8 cellular contexts compared by ENCODE assay signal in genomic region chr10:45972106-45972812, GRCh38. TPM values are rescaled to one million over a fixed set of nuclear protein-coding genes. Genes with fewer than 3 reads are reported as not detected.
DNase-seq lines count a peak whose midpoint lies in the region; ATAC-seq and TF ChIP-seq lines count a peak whose summit lies in the region.
"Not testable (repeated sequence)": the region's sequence is repeated elsewhere in the genome, so short reads cannot be mapped to it uniquely, and the experiment has no call there.

Gene TIMM23, plus strand, starts transcription at chr10:45972489. Its CDS starts 136 bp downstream, at chr10:45972625.

- H3K27ac Mint-ChIP-seq in IgD-negative memory B cell = peak within 1 kb of the TSS; percentile 81 to 96 (median 93)

- peak within 1 kb of the TSS; percentile 84 for H2AFZ ChIP-seq in PC-9

- H3K27me3 ChIP-seq in PC-9 (ENCODE audit: insufficient read depth, low read depth); mononuclear cell (ENCODE audit: insufficient read depth, low read length): not testable (repeated sequence)

- H3K9me2 ChIP-seq in PC-9 (ENCODE audit: insufficient read depth) = not testable (repeated sequence)

- H3K36me3 Mint-ChIP-seq in IgD-negative memory B cell = not testable (repeated sequence)

- H3K27me3 Mint-ChIP-seq in IgD-negative memory B cell = not testable (repeated sequence)

- peaks cover 16% of the 10 kb centered on the region for H3K4me1 ChIP-seq in PC-9 (replicated peaks; ENCODE audit: insufficient read depth)
- peaks cover 22% of the 10 kb centered on the region for H3K4me1 ChIP-seq in mononuclear cell (ENCODE audit: insufficient read depth, low read length)

- H3K4me3 ChIP-seq in PC-9 (peak within 1 kb of the TSS; percentile 97), epithelial cell of proximal tubule (ENCODE audit: low read depth, low read length) (peak within 1 kb of the TSS; percentile 75), mononuclear cell (ENCODE audit: low read length) (peak within 1 kb of the TSS; percentile 71)

- intact Hi-C loops in PC-9 (cut with micrococcal nuclease; ENCODE audit: unreplicated experiment) = not testable (repeated sequence)

- not testable (repeated sequence) for TF ChIP-seq CTCF in PC-9 (conservative IDR thresholded peaks at IDR 0.05); epithelial cell of proximal tubule (conservative IDR thresholded peaks at IDR 0.05; ENCODE audit: low read depth, low read length)

- DNase-seq in D341Med (ENCODE audit: low spot score) (peak; percentile 79), PC-9 (peak; percentile 83 to 90), activated T-cell treated with anti-CD3 and anti-CD28 coated beads for 48 hours (ENCODE audit: low read depth) (peak; percentile 86)
- DNase-seq in epithelial cell of proximal tubule (ENCODE audit: low read depth) = not testable (repeated sequence)
- peak; percentile 78 to 80 for DNase-seq in stimulated activated CD8-positive, alpha-beta memory T cell treated with anti-CD3 and anti-CD28 coated beads, Interleukin-15, amount 100 ng/mL, for 4 hours (ENCODE audit: low read depth in 2 of 2)

- ATAC-seq in GM21515 (IDR thresholded peaks at IDR 0.05; ENCODE audit: unreplicated experiment) = peak; percentile 63

- BruUV-seq in PC-9 (replicated peaks; lab: Mats Ljungman, UMichigan) = not testable (repeated sequence)

- H3K4me1 Mint-ChIP-seq in IgD-negative memory B cell = peaks cover 13 to 18% (median 16%) of the 10 kb centered on the region in 3 donors

- H3K36me3 ChIP-seq in PC-9 (ENCODE audit: low read depth) = not testable (repeated sequence)

- H3K9me3 Mint-ChIP-seq in IgD-negative memory B cell = not testable (repeated sequence)

- POLR2A ChIA-PET in PC-9 (lab: Charles Lee; ENCODE audit: unreplicated experiment) = interaction anchor here (0.7 kb wide), 1 partner anchor 505 kb away, joined by 6 read pairs; no protein-coding TSS in a partner anchor

- not testable (repeated sequence) for H4K20me1 ChIP-seq in PC-9 (ENCODE audit: insufficient read depth)

- H3K4me3 Mint-ChIP-seq in IgD-negative memory B cell = peak within 1 kb of the TSS; percentile 96 to 100 (median 100)

- H3K79me2 ChIP-seq in PC-9 (ENCODE audit: low read depth) = peaks cover 81% of the 10 kb centered on the region

- H3K9me3 ChIP-seq in PC-9 (ENCODE audit: insufficient read depth, low read depth); mononuclear cell (ENCODE audit: low read depth, low read length): not testable (repeated sequence)

- CTCF ChIA-PET in PC-9 (lab: Charles Lee) = not testable (repeated sequence)

- peak within 1 kb of the TSS; percentile 99 for H3K4me2 ChIP-seq in PC-9

- not testable (repeated sequence) for H3F3A ChIP-seq in PC-9 (ENCODE audit: insufficient read depth, low read depth)

- H3K27ac ChIP-seq in PC-9 = peak within 1 kb of the TSS; percentile 31

RNA-seq across cellular contexts. Expression of gene TIMM23, which starts in this region (rescaled TPM):
- polyA plus RNA-seq in IgD-negative memory B cell = 57.9 TPM
- total RNA-seq in PC-9 (2021) (64.9 and 82.4 TPM in 2 replicates), epithelial cell of proximal tubule (98.7 and 147 TPM in 2 replicates), mononuclear cell (39.8 TPM)
